10 cellular contexts compared by ENCODE assay signal in the genomic region with DNA sequence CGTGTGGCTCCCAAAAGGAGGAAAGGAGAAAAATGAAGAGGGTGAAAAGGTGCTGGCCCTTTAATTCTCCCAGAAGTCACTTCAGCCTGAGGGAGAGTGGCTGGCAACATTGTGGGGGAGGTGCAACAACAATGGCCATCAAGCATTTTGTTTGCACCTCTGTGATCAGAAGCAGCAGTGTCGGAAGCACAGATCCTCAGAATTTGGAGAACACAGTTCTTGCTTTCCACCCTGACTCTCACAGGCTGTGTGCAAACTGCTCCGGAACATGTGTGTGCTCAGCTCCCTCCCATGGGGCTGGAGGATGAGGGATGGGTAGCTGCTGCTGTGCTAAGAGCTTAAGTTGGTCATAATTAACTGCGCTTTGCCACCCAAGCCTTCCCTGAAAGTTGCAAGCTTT.
DNase-seq lines count a peak whose midpoint lies in the region; ATAC-seq and TF ChIP-seq lines count a peak whose summit lies in the region.
"Had no signal": no experiment of that assay in that cellular context is flagged by ENCODE, and none has a peak within 500 bp of the region (broad histone marks: within the 10 kb centered on the region; RNA-seq: fewer than 3 reads in every experiment).

No MANE protein-coding gene starts in this region.

- 0 out of 2 replicates have a peak overlapping the region, but pooled peaks have one; percentile 29 for H3K14ac ChIP-seq in IMR-90 (replicated peaks; ENCODE audit: low read depth, low read length)

- H3K36me3 ChIP-seq in IMR-90 (ENCODE audit: control insufficient read depth, insufficient read depth, low read length) (no peaks in the 10 kb centered on the region), suprapubic skin (no peaks in the 10 kb centered on the region)
- H3K36me3 ChIP-seq: esophagus muscularis mucosa had no signal

- H2BK5ac ChIP-seq in IMR-90 (ENCODE audit: low read depth, low read length, poor library complexity, severe bottlenecking): no peak overlapping the region

- ATAC-seq in IMR-90 (ENCODE audit: low read depth): peak; percentile 48; the same call in 1 of the 2 replicates

- H4K8ac ChIP-seq in IMR-90 (ENCODE audit: low read depth in 2 of 2, low read length in 2 of 2): peak overlapping the region; percentile 16 to 94; a peak in 2 of 4 replicates

- no CpG with 5 or more reads among the region's 4 CpGs for WGBS in IMR-90 (ENCODE audit: extremely low coverage in 2 of 2, insufficient read length in 1 of 2), 2 experiments
- WGBS in suprapubic skin: 44% methylated on average over 4 of the region's 4 CpGs

- no peak for TF ChIP-seq EP300 in suprapubic skin (IDR thresholded peaks at IDR 0.05)

- H3K9me3 ChIP-seq in IMR-90 (ENCODE audit: control insufficient read depth, insufficient read depth, low read length) (peaks cover 2% of the 10 kb centered on the region; the same call in 1 of the 2 replicates), suprapubic skin (no peaks in the 10 kb centered on the region)
- H3K9me3 ChIP-seq: esophagus muscularis mucosa had no signal

- TF ChIP-seq CTCF in IMR-90 (conservative IDR thresholded peaks at IDR 0.05; ENCODE audit: low read depth, low read length) (no peak), suprapubic skin (IDR thresholded peaks at IDR 0.05) (no peak)

- intact Hi-C loops in IMR-90 (cut with micrococcal nuclease): no loop called here

- peak overlapping the region; percentile 30; the same call in 1 of the 2 replicates for H3K4me3 ChIP-seq in IMR-90 (ENCODE audit: insufficient read depth, low read depth, low read length)
- H3K4me3 ChIP-seq in suprapubic skin: peak overlapping the region; percentile 24

- H4K91ac ChIP-seq in IMR-90 (ENCODE audit: insufficient read depth, low read depth, low read length): no peak overlapping the region

- H3K4me2 ChIP-seq in IMR-90 (ENCODE audit: low read depth, low read length): peak overlapping the region; percentile 64; the same call in 1 of the 2 replicates

- H2BK15ac ChIP-seq in IMR-90 (ENCODE audit: low read depth, low read length): no peak overlapping the region

- no peak overlapping the region for H2AK5ac ChIP-seq in IMR-90 (ENCODE audit: low read depth, low read length)

- H3K4me1 ChIP-seq in IMR-90 (ENCODE audit: control insufficient read depth, insufficient read depth, low read length) (no peaks in the 10 kb centered on the region; the same call in 1 of the 2 replicates), suprapubic skin (no peaks in the 10 kb centered on the region)

- no TSS peak for BruUV-seq in IMR-90 (replicated peaks; lab: Mats Ljungman, UMichigan)

- H2AK9ac ChIP-seq in IMR-90 (replicated peaks; ENCODE audit: low read depth, low read length, poor library complexity): no peak overlapping the region

- no peak overlapping the region; the same call in 1 of the 2 replicates for H3K56ac ChIP-seq in IMR-90 (ENCODE audit: extremely low read depth, insufficient read depth, low read length)

- dilution Hi-C loops in IMR-90 (cut with HindIII; ENCODE audit: low sequenced_read_pairs, unreplicated experiment): no loop called here

- POLR2A ChIA-PET in IMR-90 (lab: Charles Lee; ENCODE audit: unreplicated experiment): no interaction called here

- peak overlapping the region; percentile 21; the same call in 1 of the 2 replicates for H3K9ac ChIP-seq in IMR-90 (ENCODE audit: low read depth, low read length)

- H3K27me3 ChIP-seq in IMR-90 (ENCODE audit: control insufficient read depth, insufficient read depth, low read length) (no peaks in the 10 kb centered on the region; the same call in 1 of the 2 replicates), suprapubic skin (no peaks in the 10 kb centered on the region)
- H3K27me3 ChIP-seq: esophagus muscularis mucosa had no signal

- no peak overlapping the region; the same call in 1 of the 2 replicates for H2BK120ac ChIP-seq in IMR-90 (ENCODE audit: low read depth, low read length)

- peak overlapping the region; percentile 85 for H2AFZ ChIP-seq in IMR-90 (replicated peaks; ENCODE audit: low read length, poor library complexity)

- H4K5ac ChIP-seq in IMR-90 (ENCODE audit: low read depth, low read length): peak overlapping the region; percentile 55

- no peaks in the 10 kb centered on the region for H3K9me1 ChIP-seq in IMR-90 (ENCODE audit: insufficient read depth, low read length)

- peak overlapping the region; percentile 65; the same call in 1 of the 2 replicates for H3K4ac ChIP-seq in IMR-90 (ENCODE audit: low read depth, low read length)

- H3K27ac ChIP-seq in IMR-90 (ENCODE audit: insufficient read depth, low read length) (peak overlapping the region; percentile 28; the same call in 1 of the 2 replicates), suprapubic skin (peak overlapping the region; percentile 27)
- H3K27ac ChIP-seq: esophagus muscularis mucosa had no signal

- H3K79me1 ChIP-seq in IMR-90 (ENCODE audit: low read depth in 1 of 2, low read length in 2 of 2): no peaks in the 10 kb centered on the region

- CTCF ChIA-PET in IMR-90 (lab: Yijun Ruan, JAX): no interaction called here

- TF ChIP-seq RAD21 in IMR-90 (IDR thresholded peaks at IDR 0.05; ENCODE audit: low read length): no peak

- in situ Hi-C loops in IMR-90 (cut with MboI; ENCODE audit: low sequenced_read_pairs): no loop called here

- 0 out of 2 replicates have a peak overlapping the region, but pooled peaks have one; percentile 24 for H3K23ac ChIP-seq in IMR-90 (ENCODE audit: low read depth, low read length)

- no peak overlapping the region; the same call in 1 of the 2 replicates for H2BK20ac ChIP-seq in IMR-90 (ENCODE audit: low read depth, low read length)

- DNase-seq in IMR-90 (no peak), cerebellar cortex (ENCODE audit: low spot score) (peak; percentile 77), inferior parietal cortex (ENCODE audit: extremely low spot score) (peak; percentile 21), suprapubic skin (ENCODE audit: low spot score in 2 of 2) (no peak), NCI-H187 (lab: John Stamatoyannopoulos, UW) (no peak), OCI-M2 (lab: John Stamatoyannopoulos, UW; ENCODE audit: unreplicated experiment) (no peak)
- DNase-seq in activated CD4-positive, CD25-positive, alpha-beta regulatory T cell treated with anti-CD3 and anti-CD28 coated beads, Interleukin-2, amount 50 U/mL, for 72 hours: no peak
- DNase-seq in stimulated activated CD8-positive, alpha-beta memory T cell treated with anti-CD3 and anti-CD28 coated beads, Interleukin-4, amount 100 ng/mL, for 48 hours: no peak
- DNase-seq: DMS79 treated with DMSO at 0.1 percent for 48 hours had no signal

- TF ChIP-seq POLR2A in IMR-90 (IDR thresholded peaks at IDR 0.05; ENCODE audit: low read depth, low read length) (no peak), suprapubic skin (IDR thresholded peaks at IDR 0.05) (no peak)

- H3K18ac ChIP-seq in IMR-90 (ENCODE audit: low read depth, low read length): no peak overlapping the region

- H4K20me1 ChIP-seq in IMR-90 (ENCODE audit: insufficient read depth, low read length): no peaks in the 10 kb centered on the region

TF ChIP-seq in IMR-90, 13 proteins besides CTCF, POLR2A, EP300 and RAD21:
- TF ChIP-seq CHD1 (IDR thresholded peaks at IDR 0.05; ENCODE audit: low read depth, low read length): no peak

Comparison
In these comparisons a context has a peak if more than half of its experiments do, and no peak if none do; other contexts are left out.
1. DNase-seq: peak in cerebellar cortex (single experiment) and inferior parietal cortex (single experiment); none in IMR-90 (single experiment), suprapubic skin (0 of 2), activated CD4-positive, CD25-positive, alpha-beta regulatory T cell treated with anti-CD3 and anti-CD28 coated beads, Interleukin-2, amount 50 U/mL, for 72 hours (single experiment), NCI-H187 (0 of 2), stimulated activated CD8-positive, alpha-beta memory T cell treated with anti-CD3 and anti-CD28 coated beads, Interleukin-4, amount 100 ng/mL, for 48 hours (single experiment) and OCI-M2 (single experiment).